ENCODE assay signal across 14 cellular contexts in genomic region chr3:66492672-66493071, GRCh38. TPM values are rescaled to one million over a fixed set of nuclear protein-coding genes. Genes with fewer than 3 reads are reported as not detected.
A peak's percentile ranks its signal among the peaks of the same experiment; 100 is the strongest.
DNase-seq lines count a peak whose midpoint lies in the region; ATAC-seq and TF ChIP-seq lines count a peak whose summit lies in the region.
"Had no signal": no experiment of that assay in that cellular context is flagged by ENCODE, and none has a peak within 500 bp of the region (broad histone marks: within the 10 kb centered on the region; RNA-seq: fewer than 3 reads in every experiment).

No MANE protein-coding gene starts in this region.

- peak overlapping the region; percentile 63 to 95 (median 76) for H3K27ac Mint-ChIP-seq in CD4-positive, CD25-positive, alpha-beta regulatory T cell
- H3K27ac Mint-ChIP-seq in chondrocyte (ENCODE audit: unreplicated experiment) (peak overlapping the region; percentile 5), neural crest cell (ENCODE audit: unreplicated experiment) (no peak overlapping the region)
- H3K27ac Mint-ChIP-seq: activated B cell treated with CpG ODN at 0.5 μM for 24 hours had no signal

- H3K23ac ChIP-seq in IMR-90 (ENCODE audit: low read depth, low read length) = no peak overlapping the region

- peak overlapping the region; percentile 70 for H3K27ac ChIP-seq in CD4-positive, CD25-positive, alpha-beta regulatory T cell (ENCODE audit: insufficient read depth, low read length, poor library complexity, severe bottlenecking)
- H3K27ac ChIP-seq in IMR-90 (ENCODE audit: insufficient read depth, low read length) = no peak overlapping the region

- in situ Hi-C loops in IMR-90 (cut with MboI; ENCODE audit: low sequenced_read_pairs) = loop anchor here (10.0 kb wide), 1 partner anchor 218 kb away; no protein-coding TSS in a partner anchor

- TF ChIP-seq CTCF in IMR-90 (conservative IDR thresholded peaks at IDR 0.05; ENCODE audit: low read depth, low read length) (no peak), chondrocyte (IDR thresholded peaks at IDR 0.05) (no peak), neural crest cell (conservative IDR thresholded peaks at IDR 0.05) (no peak), GM20000 (IDR thresholded peaks at IDR 0.05; ENCODE audit: extremely low read depth, missing control alignments) (no peak)

- WGBS in IMR-90 (ENCODE audit: extremely low coverage in 2 of 2, insufficient read length in 1 of 2), 2 experiments = 100% methylated on average over 2 of the region's 7 CpGs; no CpG with 5 or more reads in 1 of the 2 experiments

- peaks cover 97% of the 10 kb centered on the region for H3K4me1 ChIP-seq in CD4-positive, CD25-positive, alpha-beta regulatory T cell (ENCODE audit: control insufficient read depth, insufficient read depth, low read length, poor library complexity, severe bottlenecking)
- H3K4me1 ChIP-seq in IMR-90 (ENCODE audit: control insufficient read depth, insufficient read depth, low read length) = peaks cover 16% of the 10 kb centered on the region

- H3K14ac ChIP-seq in IMR-90 (replicated peaks; ENCODE audit: low read depth, low read length) = no peak overlapping the region

- H3K36me3 Mint-ChIP-seq in CD4-positive, CD25-positive, alpha-beta regulatory T cell = no peaks in the 10 kb centered on the region
- H3K36me3 Mint-ChIP-seq in chondrocyte (ENCODE audit: low read depth) = peaks cover 1% of the 10 kb centered on the region
- H3K36me3 Mint-ChIP-seq in neural crest cell (ENCODE audit: low read depth) = no peaks in the 10 kb centered on the region

- no peaks in the 10 kb centered on the region for H3K9me3 ChIP-seq in CD4-positive, CD25-positive, alpha-beta regulatory T cell (ENCODE audit: control insufficient read depth in 2 of 2, low read length in 2 of 2)
- no peaks in the 10 kb centered on the region for H3K9me3 ChIP-seq in IMR-90 (ENCODE audit: control insufficient read depth, insufficient read depth, low read length)

- H3K4me3 Mint-ChIP-seq in CD4-positive, CD25-positive, alpha-beta regulatory T cell = peak overlapping the region; percentile 59 to 85 (median 70)
- H3K4me3 Mint-ChIP-seq in chondrocyte (ENCODE audit: unreplicated experiment) = no peak overlapping the region
- H3K4me3 Mint-ChIP-seq in neural crest cell = peak overlapping the region; percentile 80
- H3K4me3 Mint-ChIP-seq: activated B cell treated with CpG ODN at 0.5 μM for 24 hours had no signal

- H3K36me3 ChIP-seq in CD4-positive, CD25-positive, alpha-beta regulatory T cell (ENCODE audit: control insufficient read depth, insufficient read depth, low read length) = no peaks in the 10 kb centered on the region
- H3K36me3 ChIP-seq in IMR-90 (ENCODE audit: control insufficient read depth, insufficient read depth, low read length) = no peaks in the 10 kb centered on the region

- no peaks in the 10 kb centered on the region for H3K27me3 ChIP-seq in CD4-positive, CD25-positive, alpha-beta regulatory T cell (ENCODE audit: control insufficient read depth, insufficient read depth, low read length)
- no peaks in the 10 kb centered on the region for H3K27me3 ChIP-seq in IMR-90 (ENCODE audit: control insufficient read depth, insufficient read depth, low read length)

- no peak overlapping the region for H2BK5ac ChIP-seq in IMR-90 (ENCODE audit: low read depth, low read length, poor library complexity, severe bottlenecking)

- H3K4me2 ChIP-seq in IMR-90 (ENCODE audit: low read depth, low read length) = no peak overlapping the region
- H3K4me2 ChIP-seq: smooth muscle cell had no signal

- H3K79me1 ChIP-seq in IMR-90 (ENCODE audit: low read depth in 1 of 2, low read length in 2 of 2) = peaks cover 16 to 70% of the 10 kb centered on the region in 2 experiments; a peak in 3 of 4 replicates

- no peak for TF ChIP-seq POLR2A in IMR-90 (IDR thresholded peaks at IDR 0.05; ENCODE audit: low read depth, low read length)

- H3K27me3 Mint-ChIP-seq in CD4-positive, CD25-positive, alpha-beta regulatory T cell = no peaks in the 10 kb centered on the region
- no peaks in the 10 kb centered on the region for H3K27me3 Mint-ChIP-seq in chondrocyte (ENCODE audit: low read depth)
- no peaks in the 10 kb centered on the region for H3K27me3 Mint-ChIP-seq in neural crest cell (ENCODE audit: low read depth)

- H4K5ac ChIP-seq in IMR-90 (ENCODE audit: low read depth, low read length) = no peak overlapping the region

- H4K91ac ChIP-seq in IMR-90 (ENCODE audit: insufficient read depth, low read depth, low read length) = no peak overlapping the region

- H2AFZ ChIP-seq in IMR-90 (replicated peaks; ENCODE audit: low read length, poor library complexity) = no peak overlapping the region

- H3K9ac ChIP-seq in IMR-90 (ENCODE audit: low read depth, low read length) = no peak overlapping the region

- intact Hi-C loops in IMR-90 (cut with micrococcal nuclease) = no loop called here

- H2AK5ac ChIP-seq in IMR-90 (ENCODE audit: low read depth, low read length) = peak overlapping the region; percentile 81

- DNase-seq in CD4-positive, CD25-positive, alpha-beta regulatory T cell = no peak
- DNase-seq in IMR-90 (no peak), chondrocyte (ENCODE audit: low spot score) (no peak), neural crest cell (ENCODE audit: low read depth, low spot score) (no peak), GM20000 (ENCODE audit: low spot score) (no peak), H4 (ENCODE audit: low spot score) (no peak), HUDEP-2 (lab: John Stamatoyannopoulos, UW; ENCODE audit: unreplicated experiment in 76 of 76) (no peak)
- no peak for DNase-seq in stimulated activated naive CD4-positive, alpha-beta T cell (lab: John Stamatoyannopoulos, UW)
- DNase-seq: activated B cell treated with CpG ODN at 0.5 μM for 24 hours; activated effector memory CD4-positive, alpha-beta T cell treated with anti-CD3 and anti-CD28 coated beads, Interleukin-2, amount 50 U/mL, for 16 hours; central memory CD4-positive, alpha-beta T cell; NCI-H524; SHP77 had no signal

- H3K4me3 ChIP-seq in CD4-positive, CD25-positive, alpha-beta regulatory T cell (ENCODE audit: low read depth, low read length) = peak overlapping the region; percentile 73
- no peak overlapping the region for H3K4me3 ChIP-seq in IMR-90 (ENCODE audit: insufficient read depth, low read depth, low read length)
- H3K4me3 ChIP-seq: smooth muscle cell had no signal

- H2BK20ac ChIP-seq in IMR-90 (ENCODE audit: low read depth, low read length) = no peak overlapping the region

- no peak overlapping the region for H2AK9ac ChIP-seq in IMR-90 (replicated peaks; ENCODE audit: low read depth, low read length, poor library complexity)

- H3K9me1 ChIP-seq in IMR-90 (ENCODE audit: insufficient read depth, low read length) = no peaks in the 10 kb centered on the region

- TF ChIP-seq RAD21 in IMR-90 (IDR thresholded peaks at IDR 0.05; ENCODE audit: low read length) = no peak

- peaks cover 21% of the 10 kb centered on the region; the same call in 1 of the 2 replicates for H4K20me1 ChIP-seq in IMR-90 (ENCODE audit: insufficient read depth, low read length)

- BruUV-seq in IMR-90 (replicated peaks; lab: Mats Ljungman, UMichigan) = no TSS peak

- H3K9me3 Mint-ChIP-seq in CD4-positive, CD25-positive, alpha-beta regulatory T cell = no peaks in the 10 kb centered on the region
- H3K9me3 Mint-ChIP-seq in chondrocyte (ENCODE audit: low read depth) = no peaks in the 10 kb centered on the region
- H3K9me3 Mint-ChIP-seq in neural crest cell = no peaks in the 10 kb centered on the region
- H3K9me3 Mint-ChIP-seq: activated B cell treated with CpG ODN at 0.5 μM for 24 hours had no signal

- no peak overlapping the region for H3K56ac ChIP-seq in IMR-90 (ENCODE audit: extremely low read depth, insufficient read depth, low read length)

- POLR2A ChIA-PET in IMR-90 (lab: Charles Lee; ENCODE audit: unreplicated experiment) = no interaction called here

- ATAC-seq in CD4-positive, CD25-positive, alpha-beta regulatory T cell (ENCODE audit: low read depth in 2 of 2) = peak in 1 of 2 donors; percentile 6
- ATAC-seq in IMR-90 (ENCODE audit: low read depth) = no peak

- no peak overlapping the region for H2BK15ac ChIP-seq in IMR-90 (ENCODE audit: low read depth, low read length)

- CTCF ChIA-PET in IMR-90 (lab: Yijun Ruan, JAX) = no interaction called here

- H3K4ac ChIP-seq in IMR-90 (ENCODE audit: low read depth, low read length) = no peak overlapping the region

- H3K4me1 Mint-ChIP-seq in CD4-positive, CD25-positive, alpha-beta regulatory T cell = peaks cover 55 to 95% (median 79%) of the 10 kb centered on the region in 4 donors
- H3K4me1 Mint-ChIP-seq in chondrocyte (ENCODE audit: low read depth) (peaks cover 95% of the 10 kb centered on the region), neural crest cell (peaks cover 87% of the 10 kb centered on the region)

- no peak overlapping the region for H2BK120ac ChIP-seq in IMR-90 (ENCODE audit: low read depth, low read length)

- no peak overlapping the region for H4K8ac ChIP-seq in IMR-90 (ENCODE audit: low read depth in 2 of 2, low read length in 2 of 2)

- H3K18ac ChIP-seq in IMR-90 (ENCODE audit: low read depth, low read length) = no peak overlapping the region

- dilution Hi-C loops in IMR-90 (cut with HindIII; ENCODE audit: low sequenced_read_pairs, unreplicated experiment) = no loop called here

TF ChIP-seq in IMR-90, 13 proteins besides CTCF, POLR2A, EP300 and RAD21 (continues in another document):
- TF ChIP-seq RFX5 (IDR thresholded peaks at IDR 0.05; ENCODE audit: low read depth, low read length) (no peak), USF2 (IDR thresholded peaks at IDR 0.05; ENCODE audit: low read depth, low read length) (no peak), CHD1 (IDR thresholded peaks at IDR 0.05; ENCODE audit: low read depth, low read length) (no peak), CEBPB (IDR thresholded peaks at IDR 0.05; ENCODE audit: low read depth, low read length) (no peak), MAFK (IDR thresholded peaks at IDR 0.05; ENCODE audit: low read depth, low read length) (no peak)

RNA-seq across cellular contexts. Expression of gene LRIG1, which starts 8.2 kb away (rescaled TPM):
- total RNA-seq in CD4-positive, CD25-positive, alpha-beta regulatory T cell = 81.3 TPM
- 10 to 100 TPM; 46.7 to 67.6 (median 64.4) TPM for polyA plus RNA-seq in CD4-positive, CD25-positive, alpha-beta regulatory T cell
- total RNA-seq in IMR-90 (2012; rRNA removed) (69.2 and 87.8 TPM in 2 replicates), chondrocyte (66.8 to 111 TPM (median 108 TPM) in 3 replicates), neural crest cell (167 and 178 TPM in 2 replicates)
- 55.9 and 62.8 TPM in 2 replicates for polyA plus RNA-seq in IMR-90 (2012; rRNA removed)
- 35.1 and 74.2 TPM in 2 replicates for polyA plus RNA-seq in IMR-90 (2012; cell fraction: cytosol; rRNA removed)
- 87.7 and 98.9 TPM in 2 replicates for polyA plus RNA-seq in IMR-90 (2012; cell fraction: nucleus; rRNA removed; ENCODE audit: low replicate concordance)
- 3.2 and 5.0 TPM in 2 replicates for total RNA-seq in H4 (2014; rRNA removed; shearing (Covaris generic))

Comparison
In these comparisons a context has a peak if more than half of its experiments do, and no peak if none do; other contexts are left out.
1. RNA of gene LRIG1, which starts 8.2 kb away (total RNA-seq): 167 to 178 TPM in neural crest cell, 66.8 to 111 TPM in chondrocyte, 69.2 to 87.8 TPM in IMR-90 and 81.3 TPM in CD4-positive, CD25-positive, alpha-beta regulatory T cell (single experiment); 3.2 to 5.0 TPM in H4; every median in the first group is over 10 times any median in the second.